8 cellular contexts compared by ENCODE assay signal in genomic region chr2:43105586-43106562, GRCh38.
DNase-seq lines count a peak whose midpoint lies in the region; ATAC-seq, FAIRE-seq and TF ChIP-seq lines count a peak whose summit lies in the region.

No MANE protein-coding gene starts in this region.

- DNase-seq in HUDEP-2 (lab: John Stamatoyannopoulos, UW; ENCODE audit: unreplicated experiment in 76 of 76) = peak in 51 of 76 experiments; percentile 5 to 70 (median 47)
- peak; percentile 35 for DNase-seq in GM12878 (ENCODE audit: low read depth, low spot score)
- DNase-seq in HepG2 (ENCODE audit: low spot score) = peak; percentile 44
- no peak for DNase-seq in type B pancreatic cell (ENCODE audit: extremely low spot score, unreplicated experiment)
- no peak for DNase-seq in activated T-cell treated with anti-CD3 and anti-CD28 coated beads for 4 hours
- DNase-seq in HK-2 (ENCODE audit: unreplicated experiment) = no peak

- intact Hi-C loops in GM12878 (cut with micrococcal nuclease; ENCODE audit: unreplicated experiment) = loop anchor here (5.0 kb wide), 1 partner anchor 159 kb away; no protein-coding TSS in a partner anchor
- intact Hi-C loops in HepG2 (cut with micrococcal nuclease; ENCODE audit: unreplicated experiment) = no loop called here

- H3K4me1 Mint-ChIP-seq in type B pancreatic cell (ENCODE audit: unreplicated experiment) = peaks cover 51% of the 10 kb centered on the region

- CTCF ChIA-PET in GM12878 (lab: Yijun Ruan, JAX) = interaction anchor here (0.6 to 1.4 kb wide), 5 partner anchors 22 to 436 kb away, joined by 3 to 6 read pairs (median 4); no protein-coding TSS in a partner anchor
- CTCF ChIA-PET in HepG2 (lab: Yijun Ruan, JAX; ENCODE audit: low intra/inter-chr PET ratio, low total read pairs) = interaction anchor here (0.7 to 1.0 kb wide), 2 partner anchors 131 to 247 kb away, joined by 3 read pairs; no protein-coding TSS in a partner anchor

- in situ Hi-C loops in GM12878 (cut with MboI) = no loop called here
- in situ Hi-C loops in HepG2 (cut with HindIII; ENCODE audit: extremely low pct_ligation_motif_present, low pct_unique_long_range_greater_than_20kb) = no loop called here

- H3K79me2 ChIP-seq in GM12878 (ENCODE audit: control insufficient read depth, insufficient read depth, low read length) (no peaks in the 10 kb centered on the region), HepG2 (ENCODE audit: insufficient read depth, low read length) (no peaks in the 10 kb centered on the region)

- TF ChIP-seq EP300 in GM12878 (IDR thresholded peaks at IDR 0.05; ENCODE audit: borderline replicate concordance in 1 of 2, control insufficient read depth in 1 of 2, low read depth in 2 of 2, low read length in 2 of 2) = no peak
- no peak for TF ChIP-seq EP300 in HepG2 (IDR thresholded peaks at IDR 0.05; ENCODE audit: low read depth in 2 of 2, low read length in 2 of 2)
- no peak for TF ChIP-seq EP300 in HepG2 (CRISPR knock-in tag; IDR thresholded peaks at IDR 0.05; ENCODE audit: borderline replicate concordance)

- RAD21 ChIA-PET in GM12878 (lab: Charles Lee; ENCODE audit: unreplicated experiment) = interaction anchor here (0.7 to 1.6 kb wide), 3 partner anchors 24 to 158 kb away, joined by 3 to 4 read pairs (median 4); no protein-coding TSS in a partner anchor

- H3K27me3 ChIP-seq in GM12878 (replicated peaks in 1 of 2; ENCODE audit: control insufficient read depth in 2 of 2, insufficient read depth in 2 of 2, low read length in 1 of 2) (no peaks in the 10 kb centered on the region), HepG2 (ENCODE audit: control insufficient read depth in 1 of 2, insufficient read depth in 2 of 2, low read length in 2 of 2) (no peaks in the 10 kb centered on the region)

- H3K36me3 Mint-ChIP-seq in type B pancreatic cell = peaks cover 4% of the 10 kb centered on the region

- no peaks in the 10 kb centered on the region for H3K9me3 ChIP-seq in GM12878 (replicated peaks; ENCODE audit: control insufficient read depth, insufficient read depth, low read length)
- no peaks in the 10 kb centered on the region for H3K9me3 ChIP-seq in HepG2 (ENCODE audit: low read length)

- H3K4me2 ChIP-seq in GM12878 (ENCODE audit: control insufficient read depth, insufficient read depth) (peak overlapping the region; percentile 3), HepG2 (ENCODE audit: low read depth, low read length) (no peak overlapping the region)

- H3K27ac ChIP-seq in GM12878 (ENCODE audit: control insufficient read depth, insufficient read depth) = peak overlapping the region; percentile 44
- no peak overlapping the region for H3K27ac ChIP-seq in HepG2 (ENCODE audit: extremely low read length, insufficient read depth, low read length)

- H3K4me1 ChIP-seq in GM12878 (ENCODE audit: control insufficient read depth, insufficient read depth, low read length) (peaks cover 40% of the 10 kb centered on the region), HepG2 (ENCODE audit: insufficient read depth, low read length) (peaks cover 78% of the 10 kb centered on the region)

- SMC1A ChIA-PET in GM12878 (lab: Charles Lee; ENCODE audit: uncharacterized antibody, unreplicated experiment) = interaction anchor here (0.9 to 1.6 kb wide), 4 partner anchors 10 to 295 kb away, joined by 3 to 6 read pairs (median 4); no protein-coding TSS in a partner anchor

- ATAC-seq in GM12878 (peak; percentile 80), HepG2 (peak; percentile 74), HG03139 (IDR thresholded peaks at IDR 0.05; ENCODE audit: unreplicated experiment) (no peak)

- H3K4me3 Mint-ChIP-seq in type B pancreatic cell = peak overlapping the region; percentile 20

- BruUV-seq in GM12878 (replicated peaks; lab: Mats Ljungman, UMichigan) = no TSS peak
- no TSS peak for BruUV-seq in HepG2 (replicated peaks; lab: Mats Ljungman, UMichigan)

- H3K4me3 ChIP-seq in GM12875 (ENCODE audit: low read depth, low read length) = no peak overlapping the region
- H3K4me3 ChIP-seq in GM12878 = no peak overlapping the region; the same call in 1 of the 2 replicates
- H3K4me3 ChIP-seq in HepG2 (replicated peaks in 1 of 3; ENCODE audit: insufficient read depth in 1 of 3, low read depth in 2 of 3, low read length in 3 of 3) = no peak overlapping the region

- no peak overlapping the region for H3K27ac Mint-ChIP-seq in type B pancreatic cell

- POLR2A ChIA-PET in GM12878 (lab: Charles Lee) (no interaction called here), HepG2 (lab: Yijun Ruan, JAX) (interaction anchor here (1.0 to 1.8 kb wide), 6 partner anchors 17 to 131 kb away, joined by 3 to 18 read pairs (median 4); partner anchors contain the start of gene ZFP36L2)

- TF ChIP-seq POLR2A in GM12878 (IDR thresholded peaks at IDR 0.05; ENCODE audit: low read depth, low read length) (no peak), HepG2 (IDR thresholded peaks at IDR 0.05; ENCODE audit: insufficient read depth in 1 of 2, low read depth in 2 of 2, low read length in 2 of 2) (no peak)

- H4K20me1 ChIP-seq in GM12878 (ENCODE audit: control insufficient read depth, insufficient read depth) (no peaks in the 10 kb centered on the region), HepG2 (ENCODE audit: insufficient read depth, low read length) (no peaks in the 10 kb centered on the region)

- TF ChIP-seq CTCF in GM12875 (IDR thresholded peaks at IDR 0.05; ENCODE audit: borderline replicate concordance, insufficient read depth, low read depth, low read length) (peak; percentile 47; the same call in 1 of the 2 replicates), GM12878 (IDR thresholded peaks at IDR 0.05 in 2 of 3, conservative IDR thresholded peaks at IDR 0.05 in 1 of 3; ENCODE audit: control insufficient read depth in 2 of 3, extremely low read depth in 1 of 3, insufficient read depth in 1 of 3, low read depth in 3 of 3, low read length in 3 of 3) (peak; percentile 10 to 47 (median 36); a peak in 4 of 6 replicates), HepG2 (CRISPR knock-in tag; IDR thresholded peaks at IDR 0.05) (peak; percentile 32; the same call in 1 of the 2 replicates), type B pancreatic cell (conservative IDR thresholded peaks at IDR 0.05) (peak; percentile 55)

- no peak overlapping the region; the same call in 1 of the 2 replicates for H2AFZ ChIP-seq in GM12878 (ENCODE audit: control insufficient read depth, low read depth, low read length)
- H2AFZ ChIP-seq in HepG2 (ENCODE audit: low read length) = no peak overlapping the region

- TF ChIP-seq RAD21 in GM12878 (IDR thresholded peaks at IDR 0.05; ENCODE audit: insufficient read depth, low read depth, low read length) = peak; percentile 34; the same call in 1 of the 2 replicates
- TF ChIP-seq RAD21 in HepG2 (CRISPR knock-in tag; IDR thresholded peaks at IDR 0.05) = no peak; the same call in 1 of the 2 replicates

- H3K27me3 Mint-ChIP-seq in type B pancreatic cell = no peaks in the 10 kb centered on the region

- H3K9me3 Mint-ChIP-seq in type B pancreatic cell = no peaks in the 10 kb centered on the region

- 7% methylated on average over 4 of the region's 4 CpGs for WGBS in GM12878 (ENCODE audit: insufficient coverage, insufficient replicate concordance, low lambda C conversion rate, missing lambda C conversion rate)
- WGBS in HepG2 (ENCODE audit: low lambda C conversion rate) = 87% methylated on average over 4 of the region's 4 CpGs

- H3K36me3 ChIP-seq in GM12878 (ENCODE audit: control insufficient read depth in 2 of 2, insufficient read depth in 2 of 2, low read length in 1 of 2) = no peaks in the 10 kb centered on the region
- no peaks in the 10 kb centered on the region for H3K36me3 ChIP-seq in HepG2 (replicated peaks in 1 of 2; ENCODE audit: control insufficient read depth in 1 of 2, insufficient read depth in 2 of 2, low read length in 2 of 2)

- H3K9ac ChIP-seq in GM12878 (ENCODE audit: control insufficient read depth, insufficient read depth, low read length) (peak overlapping the region; percentile 18; the same call in 1 of the 2 replicates), HepG2 (ENCODE audit: insufficient read depth, low read depth, low read length) (no peak overlapping the region; the same call in 1 of the 2 replicates)

- no peak for FAIRE-seq in GM12878 (lab: Jason Lieb, UNC)
- peak; percentile 70 for FAIRE-seq in HepG2 (lab: Jason Lieb, UNC)

TF ChIP-seq in GM12878, 131 proteins besides CTCF, POLR2A, EP300 and RAD21 (continues in another document):
- TF ChIP-seq TARDBP (IDR thresholded peaks at IDR 0.05; ENCODE audit: borderline replicate concordance) = no peak
- peak; percentile 82; the same call in 1 of the 2 replicates for TF ChIP-seq HDGF (IDR thresholded peaks at IDR 0.05)
- 0 out of 3 replicates have a peak, but pooled peaks of 1 of the 2 experiments have one; percentile 9 for TF ChIP-seq EGR1 (IDR thresholded peaks at IDR 0.05; ENCODE audit: borderline replicate concordance in 1 of 2, low read depth in 2 of 2, low read length in 2 of 2)
- TF ChIP-seq SREBF2 (IDR thresholded peaks at IDR 0.05; ENCODE audit: low read length) = no peak
- TF ChIP-seq MTA2 (IDR thresholded peaks at IDR 0.05; ENCODE audit: low read depth) = peak; percentile 32; the same call in 1 of the 2 replicates

TF ChIP-seq in HepG2, 621 proteins besides CTCF, POLR2A, EP300 and RAD21 (continues in another document):
- no peak for TF ChIP-seq TSC22D2 (CRISPR knock-in tag; IDR thresholded peaks at IDR 0.05; ENCODE audit: borderline replicate concordance)
- TF ChIP-seq PATZ1 (CRISPR knock-in tag; IDR thresholded peaks at IDR 0.05) = peak; percentile 70
- TF ChIP-seq SP2 (CRISPR knock-in tag; IDR thresholded peaks at IDR 0.05) = 0 out of 2 replicates have a peak, but pooled peaks have one; percentile 15

Comparison
In these comparisons a context has a peak if more than half of its experiments do, and no peak if none do; other contexts are left out.
1. DNase-seq: peak in HUDEP-2 (51 of 76), GM12878 (single experiment) and HepG2 (single experiment); none in type B pancreatic cell (single experiment), activated T-cell treated with anti-CD3 and anti-CD28 coated beads for 4 hours (single experiment) and HK-2 (single experiment).
2. Peak in every context shown above with its lines, with median percentiles within 50 percentile points of each other: CTCF ChIP-seq.